ENCODE assay signal across 15 cellular contexts in genomic region chr16:1297413-1297773, GRCh38. TPM values are rescaled to one million over a fixed set of nuclear protein-coding genes. Genes with fewer than 3 reads are reported as not detected.
DNase-seq lines count a peak whose midpoint lies in the region; ATAC-seq, FAIRE-seq and TF ChIP-seq lines count a peak whose summit lies in the region.
"Had no signal": no experiment of that assay in that cellular context is flagged by ENCODE, and none has a peak within 500 bp of the region (broad histone marks: within the 10 kb centered on the region; RNA-seq: fewer than 3 reads in every experiment).

No MANE protein-coding gene starts in this region.

- CTCF ChIA-PET in SK-N-SH (lab: Yijun Ruan, JAX), result interaction anchor here (0.9 kb wide), 1 partner anchor 11 kb away, joined by 3 read pairs; no protein-coding TSS in a partner anchor
- CTCF ChIA-PET in HepG2 (lab: Yijun Ruan, JAX; ENCODE audit: low intra/inter-chr PET ratio, low total read pairs), result no interaction called here

- TF ChIP-seq POLR2A in HepG2 (IDR thresholded peaks at IDR 0.05; ENCODE audit: insufficient read depth in 1 of 2, low read depth in 2 of 2, low read length in 2 of 2), result no peak
- TF ChIP-seq POLR2A in spleen (IDR thresholded peaks at IDR 0.05), result no peak

- WGBS in SK-N-SH (ENCODE audit: low lambda C conversion rate), result 37% methylated on average over 4 of the region's 4 CpGs
- WGBS in HepG2 (ENCODE audit: low lambda C conversion rate), result 49% methylated on average over 4 of the region's 4 CpGs
- 60 to 69% (median 64%) methylated on average over 4 of the region's 4 CpGs for WGBS in spleen, 5 donors

- peaks cover 3% of the 10 kb centered on the region for H3F3A ChIP-seq in SK-N-SH (replicated peaks; ENCODE audit: insufficient read depth)

- H3K9me3 ChIP-seq in SK-N-SH, result no peaks in the 10 kb centered on the region
- H3K9me3 ChIP-seq in RWPE2 (ENCODE audit: severe bottlenecking), result no peaks in the 10 kb centered on the region
- no peaks in the 10 kb centered on the region for H3K9me3 ChIP-seq in HepG2 (ENCODE audit: low read length)
- H3K9me3 ChIP-seq in spleen, result no peaks in the 10 kb centered on the region

- ATAC-seq in SK-N-SH treated with all-trans-retinoic acid at 6 μM for 48 hours (no peak), RWPE2 (ENCODE audit: low read depth) (no peak), HepG2 (no peak)

- H3K36me3 ChIP-seq in SK-N-SH (replicated peaks in 1 of 2; ENCODE audit: control insufficient read depth in 1 of 2, insufficient read depth in 2 of 2, low read length in 1 of 2) (no peaks in the 10 kb centered on the region), RWPE2 (ENCODE audit: low read depth) (no peaks in the 10 kb centered on the region), HepG2 (replicated peaks in 1 of 2; ENCODE audit: control insufficient read depth in 1 of 2, insufficient read depth in 2 of 2, low read length in 2 of 2) (no peaks in the 10 kb centered on the region), spleen (no peaks in the 10 kb centered on the region)

- H3K4me3 ChIP-seq in SK-N-SH (ENCODE audit: low read depth in 2 of 2, low read length in 1 of 2) (no peak overlapping the region), RWPE2 (ENCODE audit: severe bottlenecking) (no peak overlapping the region), HepG2 (replicated peaks in 1 of 3; ENCODE audit: insufficient read depth in 1 of 3, low read depth in 2 of 3, low read length in 3 of 3) (no peak overlapping the region; a peak in 1 of 6 replicates), spleen (no peak overlapping the region)

- in situ Hi-C loops in HepG2 (cut with HindIII; ENCODE audit: extremely low pct_ligation_motif_present, low pct_unique_long_range_greater_than_20kb), result no loop called here

- DNase-seq in SK-N-SH (no peak), RWPE2 (ENCODE audit: low spot score) (no peak), HepG2 (ENCODE audit: low spot score) (no peak), spleen (no peak), SW480 (ENCODE audit: low spot score) (no peak), T1000 (lab: John Stamatoyannopoulos, UW) (no peak), cerebellum (ENCODE audit: low spot score) (no peak)
- DNase-seq: amygdala, COR-L47, NCI-H524 treated with DMSO at 0.1 percent for 48 hours had no signal

- POLR2A ChIA-PET in SK-N-SH (lab: Yijun Ruan, JAX), result interaction anchor here (0.6 to 1.0 kb wide), 2 partner anchors 35 to 67 kb away, joined by 3 to 4 read pairs; no protein-coding TSS in a partner anchor
- POLR2A ChIA-PET in HepG2 (lab: Yijun Ruan, JAX), result interaction anchor here (0.7 to 1.1 kb wide), 4 partner anchors 8 to 26 kb away, joined by 3 to 7 read pairs (median 4); no protein-coding TSS in a partner anchor

- H3K4me2 ChIP-seq in SK-N-SH (peak overlapping the region; percentile 13; the same call in 1 of the 2 replicates), HepG2 (ENCODE audit: low read depth, low read length) (peak overlapping the region; percentile 44; the same call in 1 of the 2 replicates)

- no peak for TF ChIP-seq RAD21 in SK-N-SH (IDR thresholded peaks at IDR 0.05; ENCODE audit: low read length)
- no peak for TF ChIP-seq RAD21 in HepG2 (CRISPR knock-in tag; IDR thresholded peaks at IDR 0.05)

- no peak for TF ChIP-seq CTCF in SK-N-SH (IDR thresholded peaks at IDR 0.05)
- TF ChIP-seq CTCF in RWPE2 (IDR thresholded peaks at IDR 0.05; ENCODE audit: poor library complexity, severe bottlenecking), result no peak
- no peak for TF ChIP-seq CTCF in HepG2 (CRISPR knock-in tag; IDR thresholded peaks at IDR 0.05)
- TF ChIP-seq CTCF in spleen (IDR thresholded peaks at IDR 0.05 in 8 of 11, conservative IDR thresholded peaks at IDR 0.05 in 3 of 11), result no peak

- no peaks in the 10 kb centered on the region for H3K79me2 ChIP-seq in SK-N-SH (ENCODE audit: insufficient read depth)
- no peaks in the 10 kb centered on the region for H3K79me2 ChIP-seq in HepG2 (ENCODE audit: insufficient read depth, low read length)

- H3K9ac ChIP-seq in SK-N-SH (peak overlapping the region; percentile 35; the same call in 1 of the 2 replicates), HepG2 (ENCODE audit: insufficient read depth, low read depth, low read length) (peak overlapping the region; percentile 44; the same call in 1 of the 2 replicates)

- FAIRE-seq in HepG2 (lab: Jason Lieb, UNC), result no peak
- FAIRE-seq: A204.1 had no signal

- H4K20me1 ChIP-seq in SK-N-SH (ENCODE audit: insufficient read depth) (no peaks in the 10 kb centered on the region), HepG2 (ENCODE audit: insufficient read depth, low read length) (no peaks in the 10 kb centered on the region)

- H3K27ac ChIP-seq in SK-N-SH (ENCODE audit: low read depth in 2 of 2, low read length in 1 of 2), result peak overlapping the region in 1 of 2 experiments; percentile 59; a peak in 2 of 4 replicates
- peak overlapping the region; percentile 14 for H3K27ac ChIP-seq in RWPE2 (ENCODE audit: poor library complexity, severe bottlenecking)
- peak overlapping the region; percentile 66 for H3K27ac ChIP-seq in HepG2 (ENCODE audit: extremely low read length, insufficient read depth, low read length)
- peak overlapping the region in 5 of 8 donors; percentile 13 to 67 (median 44) for H3K27ac ChIP-seq in spleen

- TF ChIP-seq EP300 in SK-N-SH (IDR thresholded peaks at IDR 0.05; ENCODE audit: borderline replicate concordance in 1 of 2, low read depth in 1 of 2, low read length in 1 of 2), result no peak
- no peak for TF ChIP-seq EP300 in HepG2 (IDR thresholded peaks at IDR 0.05; ENCODE audit: low read depth in 2 of 2, low read length in 2 of 2)
- TF ChIP-seq EP300 in HepG2 (CRISPR knock-in tag; IDR thresholded peaks at IDR 0.05; ENCODE audit: borderline replicate concordance), result no peak

- H2AFZ ChIP-seq in SK-N-SH (ENCODE audit: low read depth), result peak overlapping the region; percentile 53; the same call in 1 of the 2 replicates
- H2AFZ ChIP-seq in HepG2 (ENCODE audit: low read length), result no peak overlapping the region

- no peaks in the 10 kb centered on the region for H3K9me2 ChIP-seq in SK-N-SH

- H3K27me3 ChIP-seq in SK-N-SH (ENCODE audit: insufficient read depth) (peaks cover 17% of the 10 kb centered on the region; the same call in 1 of the 2 replicates), RWPE2 (ENCODE audit: insufficient read depth, poor library complexity, severe bottlenecking) (no peaks in the 10 kb centered on the region), HepG2 (ENCODE audit: control insufficient read depth in 1 of 2, insufficient read depth in 2 of 2, low read length in 2 of 2) (no peaks in the 10 kb centered on the region), spleen (replicated peaks in 1 of 7) (peaks cover 0 to 77% (median 6%) of the 10 kb centered on the region in 7 donors)

- BruUV-seq in HepG2 (replicated peaks; lab: Mats Ljungman, UMichigan), result no TSS peak

- intact Hi-C loops in HepG2 (cut with micrococcal nuclease; ENCODE audit: unreplicated experiment) (no loop called here), spleen (cut with DNase I; ENCODE audit: low total_unique reads) (no loop called here)

- 0 out of 4 replicates have a peak, but pooled peaks cover 0 to 3% of the 10 kb centered on the region in 2 experiments for H3K4me1 ChIP-seq in SK-N-SH (ENCODE audit: control insufficient read depth in 1 of 2, insufficient read depth in 2 of 2, low read depth in 1 of 2, low read length in 1 of 2)
- peaks cover 12% of the 10 kb centered on the region for H3K4me1 ChIP-seq in RWPE2 (ENCODE audit: insufficient read depth, poor library complexity, severe bottlenecking)
- H3K4me1 ChIP-seq in HepG2 (ENCODE audit: insufficient read depth, low read length), result peaks cover 58% of the 10 kb centered on the region
- peaks cover 0 to 46% (median 19%) of the 10 kb centered on the region in 6 donors for H3K4me1 ChIP-seq in spleen

RNA-seq across cellular contexts. Expression of gene UBE2I, which starts 12.0 kb away (rescaled TPM):
- polyA plus RNA-seq in SK-N-SH (2012; rRNA removed) (107 and 113 TPM in 2 replicates), HepG2 (2011; rRNA removed) (79.5 and 98.9 TPM in 2 replicates), spleen (10 to 100 TPM; 78.1 to 94.9 (median 83.7) TPM)
- polyA plus RNA-seq in SK-N-SH (2012; cell fraction: cytosol; rRNA removed), result 126 and 141 TPM in 2 replicates
- 116 and 131 TPM in 2 replicates for polyA plus RNA-seq in SK-N-SH (2012; cell fraction: nucleus; rRNA removed)
- total RNA-seq in HepG2 (2016; rRNA removed; fragmentation: Illumina TruSeq; extraction: Trizol) (75.8 and 87.9 TPM in 2 replicates), spleen (100 to 1,000 TPM; 101 to 142 (median 129) TPM), cerebellum (62.0 TPM)
- 35.5 and 39.4 TPM in 2 replicates for total RNA-seq in HepG2 (2016; cell fraction: cytosol; rRNA removed; fragmentation: Illumina TruSeq; extraction: Trizol; ENCODE audit: low read depth)
- total RNA-seq in HepG2 (2016; cell fraction: insoluble cytoplasmic fraction; rRNA removed; fragmentation: Illumina TruSeq; extraction: Trizol), result 66.6 and 79.8 TPM in 2 replicates
- total RNA-seq in HepG2 (2016; cell fraction: membrane; rRNA removed; fragmentation: Illumina TruSeq; extraction: Trizol), result 55.4 and 63.3 TPM in 2 replicates
- 41.5 and 41.7 TPM in 2 replicates for total RNA-seq in HepG2 (2016; cell fraction: nucleus; rRNA removed; fragmentation: Illumina TruSeq; extraction: Trizol)
- 57.9 and 77.8 TPM in 2 replicates for polyA plus RNA-seq in HepG2 (2011; cell fraction: cytosol; rRNA removed)
- 115 and 128 TPM in 2 replicates for polyA plus RNA-seq in HepG2 (2011; cell fraction: nucleus; rRNA removed)
- 91.6 and 108 TPM in 2 replicates for polyA plus RNA-seq in HepG2 (2012)
- 94.9 and 118 TPM in 2 replicates for polyA plus RNA-seq in HepG2 (2016; cell fraction: cytosol; fragmentation: Illumina TruSeq; extraction: Trizol; ENCODE audit: low read depth)
- polyA plus RNA-seq in HepG2 (2016; cell fraction: insoluble cytoplasmic fraction; fragmentation: Illumina TruSeq; extraction: Trizol; ENCODE audit: low read depth), result 181 and 205 TPM in 2 replicates
- polyA plus RNA-seq in HepG2 (2016; cell fraction: membrane; fragmentation: Illumina TruSeq; extraction: Trizol; ENCODE audit: low read depth), result 118 and 119 TPM in 2 replicates
- 163 and 194 TPM in 2 replicates for polyA plus RNA-seq in HepG2 (2016; cell fraction: nucleus; fragmentation: Illumina TruSeq; extraction: Trizol; ENCODE audit: insufficient read depth, low read depth)
- 39.2 and 48.3 TPM in 2 replicates for polyA minus RNA-seq in HepG2 (2011; rRNA and poly(A)+ RNA removed; ENCODE audit: low replicate concordance)
- polyA minus RNA-seq in HepG2 (2011; cell fraction: cytosol; rRNA and poly(A)+ RNA removed), result 54.8 and 55.8 TPM in 2 replicates
- 63.8 and 72.6 TPM in 2 replicates for polyA minus RNA-seq in HepG2 (2011; cell fraction: nucleus; rRNA and poly(A)+ RNA removed)

RNA-seq across cellular contexts. Expression of gene BAIAP3, which starts 36.1 kb away (rescaled TPM):
- 1.1 and 2.0 TPM in 2 replicates for polyA plus RNA-seq in SK-N-SH (2012; rRNA removed)
- 0.13 and 0.58 TPM in 2 replicates for polyA plus RNA-seq in SK-N-SH (2012; cell fraction: cytosol; rRNA removed)
- 8.2 and 12.4 TPM in 2 replicates for polyA plus RNA-seq in SK-N-SH (2012; cell fraction: nucleus; rRNA removed)
- 2.0 and 3.2 TPM in 2 replicates for total RNA-seq in HepG2 (2016; rRNA removed; fragmentation: Illumina TruSeq; extraction: Trizol)
- 0.40 and 0.79 TPM in 2 replicates for total RNA-seq in HepG2 (2016; cell fraction: cytosol; rRNA removed; fragmentation: Illumina TruSeq; extraction: Trizol; ENCODE audit: low read depth)
- 1.2 and 2.4 TPM in 2 replicates for total RNA-seq in HepG2 (2016; cell fraction: insoluble cytoplasmic fraction; rRNA removed; fragmentation: Illumina TruSeq; extraction: Trizol)
- 0.80 and 1.3 TPM in 2 replicates for total RNA-seq in HepG2 (2016; cell fraction: membrane; rRNA removed; fragmentation: Illumina TruSeq; extraction: Trizol)
- total RNA-seq in HepG2 (2016; cell fraction: nucleus; rRNA removed; fragmentation: Illumina TruSeq; extraction: Trizol), result 2.8 and 4.0 TPM in 2 replicates
- 5.7 and 9.1 TPM in 2 replicates for polyA plus RNA-seq in HepG2 (2011; rRNA removed)
- polyA plus RNA-seq in HepG2 (2011; cell fraction: cytosol; rRNA removed), result 2.2 and 2.3 TPM in 2 replicates
- 91.6 and 123 TPM in 2 replicates for polyA plus RNA-seq in HepG2 (2011; cell fraction: nucleus; rRNA removed)
- polyA plus RNA-seq in HepG2 (2012), result 3.7 and 4.3 TPM in 2 replicates
- 0.31 and 0.35 TPM in 2 replicates for polyA plus RNA-seq in HepG2 (2016; cell fraction: cytosol; fragmentation: Illumina TruSeq; extraction: Trizol; ENCODE audit: low read depth)
- 1.0 and 2.5 TPM in 2 replicates for polyA plus RNA-seq in HepG2 (2016; cell fraction: insoluble cytoplasmic fraction; fragmentation: Illumina TruSeq; extraction: Trizol; ENCODE audit: low read depth)
- 0.46 and 0.62 TPM in 2 replicates for polyA plus RNA-seq in HepG2 (2016; cell fraction: membrane; fragmentation: Illumina TruSeq; extraction: Trizol; ENCODE audit: low read depth)
- polyA plus RNA-seq in HepG2 (2016; cell fraction: nucleus; fragmentation: Illumina TruSeq; extraction: Trizol; ENCODE audit: insufficient read depth, low read depth), result 5.9 and 9.4 TPM in 2 replicates
- polyA minus RNA-seq in HepG2 (2011; rRNA and poly(A)+ RNA removed; ENCODE audit: low replicate concordance), result 0.40 and 7.9 TPM in 2 replicates
- polyA minus RNA-seq in HepG2 (2011; cell fraction: cytosol; rRNA and poly(A)+ RNA removed), result 2.1 and 2.6 TPM in 2 replicates
- polyA minus RNA-seq in HepG2 (2011; cell fraction: nucleus; rRNA and poly(A)+ RNA removed), result 12.2 and 20.9 TPM in 2 replicates
- 10 to 100 TPM in 2 of 7 donors, 1 to 10 TPM in 5; 5.0 to 15.7 (median 6.7) TPM for total RNA-seq in spleen
- polyA plus RNA-seq in spleen, result 1 to 10 TPM; 2.7 to 7.3 (median 3.0) TPM
- 8.8 TPM for total RNA-seq in cerebellum

RNA-seq across cellular contexts. Expression of gene TPSD1, which starts 41.5 kb away (rescaled TPM):
- polyA plus RNA-seq in SK-N-SH (2012; rRNA removed) (not detected in 2 replicates), HepG2 (2011; rRNA removed) (not detected in 2 replicates), spleen (under 1 TPM in 1 of 3 donors, not detected in 2; 0.11 TPM)
- polyA plus RNA-seq in SK-N-SH (2012; cell fraction: cytosol; rRNA removed), result not detected in 2 replicates
- polyA plus RNA-seq in SK-N-SH (2012; cell fraction: nucleus; rRNA removed), result not detected in 2 replicates
- total RNA-seq in HepG2 (2016; rRNA removed; fragmentation: Illumina TruSeq; extraction: Trizol) (not detected in 2 replicates), spleen (under 1 TPM in 1 of 7 donors, not detected in 6; 0.76 TPM), cerebellum (not detected)
- not detected in 2 replicates for total RNA-seq in HepG2 (2016; cell fraction: cytosol; rRNA removed; fragmentation: Illumina TruSeq; extraction: Trizol; ENCODE audit: low read depth)
- total RNA-seq in HepG2 (2016; cell fraction: insoluble cytoplasmic fraction; rRNA removed; fragmentation: Illumina TruSeq; extraction: Trizol), result not detected in 2 replicates
- total RNA-seq in HepG2 (2016; cell fraction: membrane; rRNA removed; fragmentation: Illumina TruSeq; extraction: Trizol), result not detected in 2 replicates
- total RNA-seq in HepG2 (2016; cell fraction: nucleus; rRNA removed; fragmentation: Illumina TruSeq; extraction: Trizol), result not detected in 2 replicates
- not detected in 2 replicates for polyA plus RNA-seq in HepG2 (2011; cell fraction: cytosol; rRNA removed)
- polyA plus RNA-seq in HepG2 (2011; cell fraction: nucleus; rRNA removed), result not detected in 2 replicates
- polyA plus RNA-seq in HepG2 (2012), result not detected in 2 replicates
- polyA plus RNA-seq in HepG2 (2016; cell fraction: cytosol; fragmentation: Illumina TruSeq; extraction: Trizol; ENCODE audit: low read depth), result not detected in 2 replicates
- polyA plus RNA-seq in HepG2 (2016; cell fraction: insoluble cytoplasmic fraction; fragmentation: Illumina TruSeq; extraction: Trizol; ENCODE audit: low read depth), result not detected in 2 replicates
- not detected in 2 replicates for polyA plus RNA-seq in HepG2 (2016; cell fraction: membrane; fragmentation: Illumina TruSeq; extraction: Trizol; ENCODE audit: low read depth)
- polyA plus RNA-seq in HepG2 (2016; cell fraction: nucleus; fragmentation: Illumina TruSeq; extraction: Trizol; ENCODE audit: insufficient read depth, low read depth), result not detected in 2 replicates
- not detected in 2 replicates for polyA minus RNA-seq in HepG2 (2011; rRNA and poly(A)+ RNA removed; ENCODE audit: low replicate concordance)
- not detected in 2 replicates for polyA minus RNA-seq in HepG2 (2011; cell fraction: cytosol; rRNA and poly(A)+ RNA removed)
- polyA minus RNA-seq in HepG2 (2011; cell fraction: nucleus; rRNA and poly(A)+ RNA removed), result not detected in 2 replicates
- total RNA-seq: activated CD4-positive, alpha-beta memory T cell treated with anti-CD3 and anti-CD28 coated beads, Interleukin-2, amount 10 ng/mL, durations not matched to agents 7 days and 5 days; activated T-helper 2 cell treated with anti-CD3 and anti-CD28 coated beads, Interferon-gamma antibody, Interleukin-2, Interleukin-4, amounts not matched to agents 10 μg/mL and 5 μg/mL and 100 μg/mL, durations not matched to agents 14 hours and 24 hours and 36 hours; lung microvascular endothelial cell had no signal

RNA-seq across cellular contexts. Expression of gene TSR3, which starts 54.3 kb away (rescaled TPM):
- 67.6 and 87.3 TPM in 2 replicates for polyA plus RNA-seq in SK-N-SH (2012; rRNA removed)
- 57.7 and 71.3 TPM in 2 replicates for polyA plus RNA-seq in SK-N-SH (2012; cell fraction: cytosol; rRNA removed)
- 44.6 and 53.0 TPM in 2 replicates for polyA plus RNA-seq in SK-N-SH (2012; cell fraction: nucleus; rRNA removed)
- total RNA-seq in HepG2 (2016; rRNA removed; fragmentation: Illumina TruSeq; extraction: Trizol), result 45.1 and 51.0 TPM in 2 replicates
- 118 and 125 TPM in 2 replicates for total RNA-seq in HepG2 (2016; cell fraction: cytosol; rRNA removed; fragmentation: Illumina TruSeq; extraction: Trizol; ENCODE audit: low read depth)
- 49.3 and 52.7 TPM in 2 replicates for total RNA-seq in HepG2 (2016; cell fraction: insoluble cytoplasmic fraction; rRNA removed; fragmentation: Illumina TruSeq; extraction: Trizol)
- total RNA-seq in HepG2 (2016; cell fraction: membrane; rRNA removed; fragmentation: Illumina TruSeq; extraction: Trizol), result 124 and 132 TPM in 2 replicates
- 18.2 and 27.2 TPM in 2 replicates for total RNA-seq in HepG2 (2016; cell fraction: nucleus; rRNA removed; fragmentation: Illumina TruSeq; extraction: Trizol)
- 24.2 and 26.2 TPM in 2 replicates for polyA plus RNA-seq in HepG2 (2011; rRNA removed)
- 32.0 and 45.5 TPM in 2 replicates for polyA plus RNA-seq in HepG2 (2011; cell fraction: cytosol; rRNA removed)
- polyA plus RNA-seq in HepG2 (2011; cell fraction: nucleus; rRNA removed), result 19.0 and 20.6 TPM in 2 replicates
- polyA plus RNA-seq in HepG2 (2012), result 21.4 TPM in 2 replicates
- 132 and 144 TPM in 2 replicates for polyA plus RNA-seq in HepG2 (2016; cell fraction: cytosol; fragmentation: Illumina TruSeq; extraction: Trizol; ENCODE audit: low read depth)
- 51.4 and 56.6 TPM in 2 replicates for polyA plus RNA-seq in HepG2 (2016; cell fraction: insoluble cytoplasmic fraction; fragmentation: Illumina TruSeq; extraction: Trizol; ENCODE audit: low read depth)
- 124 TPM in 2 replicates for polyA plus RNA-seq in HepG2 (2016; cell fraction: membrane; fragmentation: Illumina TruSeq; extraction: Trizol; ENCODE audit: low read depth)
- 43.7 and 46.5 TPM in 2 replicates for polyA plus RNA-seq in HepG2 (2016; cell fraction: nucleus; fragmentation: Illumina TruSeq; extraction: Trizol; ENCODE audit: insufficient read depth, low read depth)
- polyA minus RNA-seq in HepG2 (2011; rRNA and poly(A)+ RNA removed; ENCODE audit: low replicate concordance), result 32.8 and 34.9 TPM in 2 replicates
- polyA minus RNA-seq in HepG2 (2011; cell fraction: cytosol; rRNA and poly(A)+ RNA removed), result 14.0 and 21.0 TPM in 2 replicates
- polyA minus RNA-seq in HepG2 (2011; cell fraction: nucleus; rRNA and poly(A)+ RNA removed), result 6.6 and 7.2 TPM in 2 replicates
- total RNA-seq in spleen, result 10 to 100 TPM; 31.1 to 73.1 (median 41.5) TPM
- 10 to 100 TPM; 38.0 to 65.9 (median 55.2) TPM for polyA plus RNA-seq in spleen
- 18.1 TPM for total RNA-seq in cerebellum

RNA-seq across cellular contexts. Expression of gene GNPTG, which starts 54.3 kb away (rescaled TPM):
- polyA plus RNA-seq in SK-N-SH (2012; rRNA removed), result 113 and 114 TPM in 2 replicates
- 53.9 and 77.4 TPM in 2 replicates for polyA plus RNA-seq in SK-N-SH (2012; cell fraction: cytosol; rRNA removed)
- 170 and 246 TPM in 2 replicates for polyA plus RNA-seq in SK-N-SH (2012; cell fraction: nucleus; rRNA removed)
- total RNA-seq in HepG2 (2016; rRNA removed; fragmentation: Illumina TruSeq; extraction: Trizol), result 8.8 and 22.7 TPM in 2 replicates
- total RNA-seq in HepG2 (2016; cell fraction: cytosol; rRNA removed; fragmentation: Illumina TruSeq; extraction: Trizol; ENCODE audit: low read depth), result 8.5 and 9.4 TPM in 2 replicates
- total RNA-seq in HepG2 (2016; cell fraction: insoluble cytoplasmic fraction; rRNA removed; fragmentation: Illumina TruSeq; extraction: Trizol), result 7.2 and 22.9 TPM in 2 replicates
- total RNA-seq in HepG2 (2016; cell fraction: membrane; rRNA removed; fragmentation: Illumina TruSeq; extraction: Trizol), result 11.3 and 14.3 TPM in 2 replicates
- total RNA-seq in HepG2 (2016; cell fraction: nucleus; rRNA removed; fragmentation: Illumina TruSeq; extraction: Trizol), result 18.3 and 21.7 TPM in 2 replicates
- polyA plus RNA-seq in HepG2 (2011; rRNA removed), result 71.1 and 79.9 TPM in 2 replicates
- 54.7 and 81.5 TPM in 2 replicates for polyA plus RNA-seq in HepG2 (2011; cell fraction: cytosol; rRNA removed)
- polyA plus RNA-seq in HepG2 (2011; cell fraction: nucleus; rRNA removed), result 96.1 and 122 TPM in 2 replicates
- polyA plus RNA-seq in HepG2 (2012), result 23.4 and 23.5 TPM in 2 replicates
- 15.1 and 18.1 TPM in 2 replicates for polyA plus RNA-seq in HepG2 (2016; cell fraction: cytosol; fragmentation: Illumina TruSeq; extraction: Trizol; ENCODE audit: low read depth)
- polyA plus RNA-seq in HepG2 (2016; cell fraction: insoluble cytoplasmic fraction; fragmentation: Illumina TruSeq; extraction: Trizol; ENCODE audit: low read depth), result 15.0 and 19.6 TPM in 2 replicates
- 15.9 and 17.7 TPM in 2 replicates for polyA plus RNA-seq in HepG2 (2016; cell fraction: membrane; fragmentation: Illumina TruSeq; extraction: Trizol; ENCODE audit: low read depth)
- polyA plus RNA-seq in HepG2 (2016; cell fraction: nucleus; fragmentation: Illumina TruSeq; extraction: Trizol; ENCODE audit: insufficient read depth, low read depth), result 81.4 and 87.5 TPM in 2 replicates
- polyA minus RNA-seq in HepG2 (2011; rRNA and poly(A)+ RNA removed; ENCODE audit: low replicate concordance), result 35.8 and 59.3 TPM in 2 replicates
- 14.2 and 19.1 TPM in 2 replicates for polyA minus RNA-seq in HepG2 (2011; cell fraction: cytosol; rRNA and poly(A)+ RNA removed)
- polyA minus RNA-seq in HepG2 (2011; cell fraction: nucleus; rRNA and poly(A)+ RNA removed), result 7.6 and 15.6 TPM in 2 replicates
- 10 to 100 TPM; 60.4 to 80.6 (median 73.4) TPM for total RNA-seq in spleen
- 10 to 100 TPM; 55.6 to 62.8 (median 56.7) TPM for polyA plus RNA-seq in spleen
- 18.4 TPM for total RNA-seq in cerebellum
